ENCODE assay signal across 10 cellular contexts in the genomic region with DNA sequence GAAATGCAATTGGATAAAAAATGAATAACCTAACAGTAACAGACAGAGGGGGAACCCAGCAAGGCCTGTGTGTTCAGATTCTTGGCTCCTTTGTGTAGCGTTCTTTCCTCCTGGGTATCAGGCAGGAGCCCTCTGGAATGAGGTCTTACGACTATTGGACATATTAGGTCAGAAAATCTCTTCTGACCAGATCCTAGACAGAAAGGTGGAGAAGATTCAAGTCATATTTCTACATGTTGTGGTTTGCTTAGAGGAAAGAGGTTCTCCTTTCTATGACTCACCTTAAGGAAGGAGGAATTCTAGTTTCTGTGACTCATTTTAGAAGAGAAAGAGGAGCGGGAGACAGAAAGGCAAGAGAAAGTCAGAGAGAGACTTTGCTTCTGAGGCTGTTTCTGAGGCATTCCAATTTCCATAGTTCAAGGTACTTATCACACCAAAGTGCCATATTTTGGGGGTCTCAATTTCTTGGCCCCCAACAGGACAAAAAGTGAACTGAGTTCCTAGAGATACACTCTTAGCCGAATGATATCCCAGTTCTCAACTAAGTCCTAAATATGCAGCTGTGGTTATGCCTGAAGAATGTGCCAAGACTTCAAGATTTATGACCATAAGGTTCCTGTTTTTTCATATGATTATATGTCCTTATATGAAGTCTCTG.
A peak's percentile ranks its signal among the peaks of the same experiment; 100 is the strongest.
DNase-seq lines count a peak whose midpoint lies in the region; ATAC-seq and TF ChIP-seq lines count a peak whose summit lies in the region.
"Had no signal": no experiment of that assay in that cellular context is flagged by ENCODE, and none has a peak within 500 bp of the region (broad histone marks: within the 10 kb centered on the region; RNA-seq: fewer than 3 reads in every experiment).

No MANE protein-coding gene starts in this region.

- ATAC-seq in GM18868 (IDR thresholded peaks at IDR 0.05; ENCODE audit: unreplicated experiment) (peak; percentile 86), HG02981 (IDR thresholded peaks at IDR 0.05; ENCODE audit: unreplicated experiment) (peak; percentile 77)

- H3K27ac ChIP-seq in SJSA1, result peak overlapping the region; percentile 76

- no peak for TF ChIP-seq CTCF in osteocyte (IDR thresholded peaks at IDR 0.05)

- no peaks in the 10 kb centered on the region for H3K27me3 Mint-ChIP-seq in osteocyte (ENCODE audit: unreplicated experiment)
- H3K27me3 Mint-ChIP-seq: central memory CD8-positive, alpha-beta T cell had no signal

- no peak overlapping the region for H3K27ac Mint-ChIP-seq in osteocyte (ENCODE audit: unreplicated experiment)

- H3K4me1 ChIP-seq in SJSA1 (replicated peaks), result peaks cover 15% of the 10 kb centered on the region

- H3K4me1 Mint-ChIP-seq in osteocyte (ENCODE audit: unreplicated experiment), result peaks cover 2% of the 10 kb centered on the region
- H3K4me1 Mint-ChIP-seq: central memory CD8-positive, alpha-beta T cell had no signal

- no peaks in the 10 kb centered on the region for H3K27me3 ChIP-seq in SJSA1 (replicated peaks)

- H3K4me3 Mint-ChIP-seq in osteocyte (ENCODE audit: unreplicated experiment), result no peak overlapping the region
- H3K4me3 Mint-ChIP-seq: central memory CD8-positive, alpha-beta T cell had no signal

- H3K4me3 ChIP-seq in SJSA1, result no peak overlapping the region

- DNase-seq in SJSA1 (ENCODE audit: low read depth in 1 of 2, low spot score in 2 of 2) (peak in 1 of 2 experiments; percentile 72), myocyte (ENCODE audit: low read depth) (peak; percentile 57), NCI-H1105 treated with DMSO at 0.1 percent for 48 hours (lab: John Stamatoyannopoulos, UW) (no peak), NCI-H526 treated with DMSO at 0.1 percent for 48 hours (lab: John Stamatoyannopoulos, UW) (no peak), osteocyte (ENCODE audit: extremely low spot score, unreplicated experiment) (no peak)
- DNase-seq in effector CD8-positive, alpha-beta T cell (lab: John Stamatoyannopoulos, UW), result no peak
- DNase-seq: stimulated activated CD4-positive, alpha-beta T cell treated with anti-CD3 and anti-CD28 coated beads, Interleukin-1b, Interleukin-23, amount 100 ng/mL, for 48 hours had no signal

- no peaks in the 10 kb centered on the region for H3K36me3 ChIP-seq in SJSA1

- no peaks in the 10 kb centered on the region for H3K36me3 Mint-ChIP-seq in osteocyte (ENCODE audit: unreplicated experiment)

- no peaks in the 10 kb centered on the region for H3K9me3 ChIP-seq in SJSA1 (replicated peaks)

- no peaks in the 10 kb centered on the region for H3K9me3 Mint-ChIP-seq in osteocyte (ENCODE audit: unreplicated experiment)
- H3K9me3 Mint-ChIP-seq: central memory CD8-positive, alpha-beta T cell had no signal
